In genomic region chr17:73422121-73422520, GRCh38 we compare ENCODE assay signal across 25 cellular contexts.
DNase-seq lines count a peak whose midpoint lies in the region; ATAC-seq, FAIRE-seq and TF ChIP-seq lines count a peak whose summit lies in the region.
"Had no signal": no experiment of that assay in that cellular context is flagged by ENCODE, and none has a peak within 500 bp of the region (broad histone marks: within the 10 kb centered on the region; RNA-seq: fewer than 3 reads in every experiment).

No MANE protein-coding gene starts in this region.

- ATAC-seq in lower lobe of right lung: peak in 1 of 2 donors; percentile 11
- no peak for ATAC-seq in GM21737 (IDR thresholded peaks at IDR 0.05; ENCODE audit: unreplicated experiment)
- no peak for ATAC-seq in HG03469 (IDR thresholded peaks at IDR 0.05; ENCODE audit: unreplicated experiment)
- ATAC-seq: CD8-positive, alpha-beta T cell had no signal

- H3K36me3 ChIP-seq in lower lobe of right lung (no peaks in the 10 kb centered on the region), Peyer's patch (no peaks in the 10 kb centered on the region)
- H3K36me3 ChIP-seq: HAP-1 had no signal

- H3K27ac ChIP-seq in lower lobe of right lung (no peak overlapping the region), Peyer's patch (no peak overlapping the region)
- H3K27ac ChIP-seq: 22Rv1, BLaER1, C4-2B had no signal

- no peak for TF ChIP-seq POLR2A in Peyer's patch (IDR thresholded peaks at IDR 0.05)

- H3K9me3 ChIP-seq in lower lobe of right lung: no peaks in the 10 kb centered on the region
- H3K9me3 ChIP-seq in Peyer's patch: no peaks in the 10 kb centered on the region
- H3K9me3 ChIP-seq: BLaER1, Caco-2, HAP-1 had no signal

- no peak for TF ChIP-seq CTCF in lower lobe of right lung (IDR thresholded peaks at IDR 0.05)
- no peak for TF ChIP-seq CTCF in Peyer's patch (IDR thresholded peaks at IDR 0.05)

- H3K4me1 ChIP-seq in lower lobe of right lung (no peaks in the 10 kb centered on the region), Peyer's patch (no peaks in the 10 kb centered on the region)
- H3K4me1 ChIP-seq: BLaER1, Caco-2, HAP-1 had no signal

- no peak overlapping the region for H3K4me3 ChIP-seq in lower lobe of right lung
- H3K4me3 ChIP-seq in Peyer's patch: no peak overlapping the region
- H3K4me3 ChIP-seq: BLaER1, HAP-1 had no signal

- peak; percentile 61 for FAIRE-seq in urothelium cell line (lab: Jason Lieb, UNC)
- FAIRE-seq: A204.1, D721Med, GM12891, GM18507, H54 had no signal

- DNase-seq in D341Med (ENCODE audit: low spot score): peak; percentile 30
- DNase-seq in lower lobe of right lung: peak; percentile 15
- DNase-seq in posterior vena cava (ENCODE audit: low spot score): peak; percentile 48
- DNase-seq in urothelium cell line (ENCODE audit: low spot score): no peak
- DNase-seq in NCI-H187 (lab: John Stamatoyannopoulos, UW): no peak
- no peak for DNase-seq in Peyer's patch
- DNase-seq: Caco-2; CD4-positive, CD25-positive, alpha-beta regulatory T cell; CD8-positive, alpha-beta T cell; DMS 273 treated with DMSO at 0.1 percent for 48 hours; DMS79; EL; GF-D8; GOT3 had no signal

- H3K27me3 ChIP-seq in lower lobe of right lung (ENCODE audit: low read depth): no peaks in the 10 kb centered on the region
- H3K27me3 ChIP-seq in Peyer's patch: no peaks in the 10 kb centered on the region
- H3K27me3 ChIP-seq: BLaER1 had no signal

- intact Hi-C loops in lower lobe of right lung (cut with DNase I) (loop anchor here (10.0 kb wide), 1 partner anchor 293 kb away; no protein-coding TSS in a partner anchor), posterior vena cava (cut with DNase I) (no loop called here)

Comparison
In these comparisons a context has a peak if more than half of its experiments do, and no peak if none do; other contexts are left out.
1. DNase-seq: peak in D341Med (single experiment), lower lobe of right lung (single experiment) and posterior vena cava (single experiment); none in urothelium cell line (single experiment), NCI-H187 (0 of 2) and Peyer's patch (0 of 3).